8 cellular contexts compared by ENCODE assay signal in the genomic region with DNA sequence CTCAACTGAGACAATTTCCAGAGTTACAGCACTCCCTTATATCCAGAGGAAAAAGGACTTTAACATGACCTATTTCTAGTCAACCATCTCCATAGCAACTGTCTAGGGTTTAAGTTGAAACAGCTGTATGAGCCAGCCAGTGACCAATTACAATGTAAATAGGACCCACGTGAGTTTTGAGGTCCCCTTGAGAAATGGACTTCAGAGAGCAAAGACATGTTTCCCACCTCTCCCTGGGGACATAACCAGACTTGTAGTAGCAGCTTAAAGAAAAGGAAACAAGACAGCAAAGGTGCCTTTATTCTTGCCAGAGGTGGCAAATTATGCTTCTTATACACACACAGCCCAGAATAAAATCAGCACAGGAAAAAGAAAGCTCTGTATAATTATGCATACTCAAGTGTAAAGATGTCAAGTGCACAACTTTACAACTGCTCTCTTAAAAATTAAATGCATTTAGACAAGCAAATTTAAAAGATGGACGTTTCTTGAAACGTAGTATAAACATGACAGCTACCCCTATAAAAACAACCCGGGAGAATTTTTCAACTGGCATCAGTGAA. TPM values are rescaled to one million over a fixed set of nuclear protein-coding genes. Genes with fewer than 3 reads are reported as not detected.
DNase-seq lines count a peak whose midpoint lies in the region; ATAC-seq and TF ChIP-seq lines count a peak whose summit lies in the region.

No MANE protein-coding gene starts in this region.

- no peak for TF ChIP-seq CTCF in AG10803 (conservative IDR thresholded peaks at IDR 0.05; ENCODE audit: low read length)
- no peak for TF ChIP-seq CTCF in nephron (IDR thresholded peaks at IDR 0.05; ENCODE audit: unreplicated experiment in 3 of 3)
- TF ChIP-seq CTCF in esophagus muscularis mucosa (IDR thresholded peaks at IDR 0.05), result no peak

- H3K36me3 Mint-ChIP-seq in nephron (ENCODE audit: low read depth), result peaks cover 13% of the 10 kb centered on the region

- intact Hi-C loops in esophagus muscularis mucosa (cut with DNase I), result no loop called here

- TF ChIP-seq POLR2A in esophagus muscularis mucosa (IDR thresholded peaks at IDR 0.05; ENCODE audit: low read depth), result no peak

- 24% methylated on average over 4 of the region's 4 CpGs for WGBS in esophagus muscularis mucosa

- peaks cover 6 to 17% (median 13%) of the 10 kb centered on the region in 4 donors for H3K4me1 ChIP-seq in esophagus muscularis mucosa

- H3K36me3 ChIP-seq in esophagus muscularis mucosa, result no peaks in the 10 kb centered on the region
- H3K36me3 ChIP-seq in H7 (replicated peaks; ENCODE audit: control insufficient read depth, insufficient read depth, low read length), result no peaks in the 10 kb centered on the region

- H3K9me3 ChIP-seq in esophagus muscularis mucosa, result no peaks in the 10 kb centered on the region

- peaks cover 4% of the 10 kb centered on the region for H3K9me3 Mint-ChIP-seq in nephron

- H3K27ac Mint-ChIP-seq in nephron, result peak overlapping the region; percentile 85 to 96 (median 95)

- DNase-seq in AG10803 (ENCODE audit: low read depth) (peak; percentile 94), amniotic stem cell (lab: John Stamatoyannopoulos, UW) (peak; percentile 79), esophagus muscularis mucosa (ENCODE audit: extremely low spot score) (no peak), H7 (no peak), cerebellar nuclear complex (lab: John Stamatoyannopoulos, UW) (no peak)

- H3K4me3 Mint-ChIP-seq in nephron, result peak overlapping the region; percentile 32 to 63 (median 49)

- H3K4me1 Mint-ChIP-seq in nephron, result peaks cover 17% of the 10 kb centered on the region

- no peak overlapping the region for H3K27ac ChIP-seq in esophagus muscularis mucosa (replicated peaks in 1 of 4)

- TF ChIP-seq EP300 in esophagus muscularis mucosa (IDR thresholded peaks at IDR 0.05), result no peak

- H3K27me3 ChIP-seq in esophagus muscularis mucosa, result no peaks in the 10 kb centered on the region
- peaks cover 2% of the 10 kb centered on the region; the same call in 1 of the 2 replicates for H3K27me3 ChIP-seq in H7 (ENCODE audit: control insufficient read depth, insufficient read depth, low read length)

- ATAC-seq in GM19025 (IDR thresholded peaks at IDR 0.05; ENCODE audit: low read depth, unreplicated experiment) (peak; percentile 71), HG03103 (IDR thresholded peaks at IDR 0.05; ENCODE audit: low read depth, unreplicated experiment) (peak; percentile 86)

- H3K4me3 ChIP-seq in AG10803 (ENCODE audit: low read length) (no peak overlapping the region), esophagus muscularis mucosa (no peak overlapping the region), H7 (ENCODE audit: insufficient read depth, low read depth, low read length) (no peak overlapping the region)

- H3K27me3 Mint-ChIP-seq in nephron (ENCODE audit: low read depth), result no peaks in the 10 kb centered on the region

RNA-seq across cellular contexts. Expression of a gene that starts 40.2 kb away (rescaled TPM):
- total RNA-seq in esophagus muscularis mucosa, result 10 to 100 TPM; 28.7 to 49.0 (median 41.6) TPM
- total RNA-seq in H7 (2014; rRNA removed; shearing (Covaris generic)), result 11.6 and 16.9 TPM in 2 replicates

Comparison
In these comparisons a context has a peak if more than half of its experiments do, and no peak if none do; other contexts are left out.
1. DNase-seq: peak in AG10803 (single experiment) and amniotic stem cell (single experiment); none in esophagus muscularis mucosa (single experiment), H7 (single experiment) and cerebellar nuclear complex (0 of 2).